ENCODE assay signal across 12 cellular contexts in the genomic region with DNA sequence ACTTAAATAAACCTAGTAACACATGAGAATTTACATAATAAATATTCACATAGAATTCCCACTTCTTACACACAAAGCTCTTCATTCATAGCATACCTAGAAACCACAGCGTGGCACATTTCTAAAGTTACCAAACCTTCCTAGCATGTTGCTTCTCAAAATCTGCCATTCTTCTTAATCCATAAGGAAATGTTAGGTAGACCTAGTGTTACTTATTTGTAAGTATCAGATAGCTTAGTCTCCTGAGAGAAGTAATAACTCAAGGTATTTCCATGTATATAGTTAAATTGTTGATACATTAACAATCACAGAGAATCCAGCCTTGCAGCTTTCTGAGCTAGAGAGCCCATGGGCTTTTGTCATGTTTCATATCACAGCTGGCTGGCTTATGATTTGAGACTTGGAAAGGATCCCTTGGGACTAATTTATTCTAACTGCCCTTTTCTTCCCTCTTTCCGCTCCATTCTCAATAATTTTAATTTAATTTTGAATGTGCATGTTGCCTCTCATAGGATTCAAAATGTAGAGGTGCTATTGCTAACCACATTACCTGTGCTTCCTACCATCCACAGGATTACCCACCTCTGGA. TPM values are rescaled to one million over a fixed set of nuclear protein-coding genes. Genes with fewer than 3 reads are reported as not detected.
A peak's percentile ranks its signal among the peaks of the same experiment; 100 is the strongest.
DNase-seq lines count a peak whose midpoint lies in the region; ATAC-seq and TF ChIP-seq lines count a peak whose summit lies in the region.
"Had no signal": no experiment of that assay in that cellular context is flagged by ENCODE, and none has a peak within 500 bp of the region (broad histone marks: within the 10 kb centered on the region; RNA-seq: fewer than 3 reads in every experiment).

No MANE protein-coding gene starts in this region.

- H3K4me1 Mint-ChIP-seq in naive thymus-derived CD4-positive, alpha-beta T cell = peaks cover 0 to 8% (median 0%) of the 10 kb centered on the region in 7 donors
- H3K4me1 Mint-ChIP-seq: activated naive CD8-positive, alpha-beta T cell treated with anti-CD3 and anti-CD28 coated beads, Interleukin-2, amount 10 ng/mL, durations not matched to agents 7 days and 5 days had no signal

- no peak overlapping the region for H3K27ac Mint-ChIP-seq in naive thymus-derived CD4-positive, alpha-beta T cell
- H3K27ac Mint-ChIP-seq: activated naive CD8-positive, alpha-beta T cell treated with anti-CD3 and anti-CD28 coated beads, Interleukin-2, amount 10 ng/mL, durations not matched to agents 7 days and 5 days had no signal

- POLR2A ChIA-PET in SK-N-SH (lab: Yijun Ruan, JAX) (no interaction called here), Panc1 (lab: Charles Lee) (interaction anchor here (0.6 kb wide), 1 partner anchor 55 kb away, joined by 3 read pairs; no protein-coding TSS in a partner anchor)
- POLR2A ChIA-PET in naive thymus-derived CD4-positive, alpha-beta T cell (lab: Charles Lee) = no interaction called here

- no peaks in the 10 kb centered on the region for H3K36me3 Mint-ChIP-seq in naive thymus-derived CD4-positive, alpha-beta T cell
- H3K36me3 Mint-ChIP-seq: activated naive CD8-positive, alpha-beta T cell treated with anti-CD3 and anti-CD28 coated beads, Interleukin-2, amount 10 ng/mL, durations not matched to agents 7 days and 5 days had no signal

- peaks cover 0 to under 1% (median 0%) of the 10 kb centered on the region in 11 donors for H3K9me3 Mint-ChIP-seq in naive thymus-derived CD4-positive, alpha-beta T cell
- H3K9me3 Mint-ChIP-seq: activated naive CD8-positive, alpha-beta T cell treated with anti-CD3 and anti-CD28 coated beads, Interleukin-2, amount 10 ng/mL, durations not matched to agents 7 days and 5 days had no signal

- H4K20me1 ChIP-seq in SK-N-SH (ENCODE audit: insufficient read depth) = peaks cover 80% of the 10 kb centered on the region

- TF ChIP-seq CTCF in SK-N-SH (IDR thresholded peaks at IDR 0.05) (no peak), Panc1 (IDR thresholded peaks at IDR 0.05) (no peak), tibial nerve (IDR thresholded peaks at IDR 0.05) (no peak)

- H3K36me3 ChIP-seq in SK-N-SH (replicated peaks in 1 of 2; ENCODE audit: control insufficient read depth in 1 of 2, insufficient read depth in 2 of 2, low read length in 1 of 2) = peaks cover 0 to 9% of the 10 kb centered on the region in 2 experiments
- H3K36me3 ChIP-seq in Panc1 (ENCODE audit: control insufficient read depth, insufficient read depth, low read length) = no peaks in the 10 kb centered on the region
- no peaks in the 10 kb centered on the region for H3K36me3 ChIP-seq in tibial nerve
- no peaks in the 10 kb centered on the region for H3K36me3 ChIP-seq in naive thymus-derived CD4-positive, alpha-beta T cell (ENCODE audit: control insufficient read depth in 2 of 3, insufficient read depth in 3 of 3, low read length in 3 of 3)
- H3K36me3 ChIP-seq: sigmoid colon had no signal

- TF ChIP-seq EP300 in SK-N-SH (IDR thresholded peaks at IDR 0.05; ENCODE audit: borderline replicate concordance in 1 of 2, low read depth in 1 of 2, low read length in 1 of 2) = no peak
- no peak for TF ChIP-seq EP300 in tibial nerve (IDR thresholded peaks at IDR 0.05)

- H3K9ac ChIP-seq in SK-N-SH = no peak overlapping the region

- no peak overlapping the region for H3K4me3 Mint-ChIP-seq in naive thymus-derived CD4-positive, alpha-beta T cell
- H3K4me3 Mint-ChIP-seq: activated naive CD8-positive, alpha-beta T cell treated with anti-CD3 and anti-CD28 coated beads, Interleukin-2, amount 10 ng/mL, durations not matched to agents 7 days and 5 days had no signal

- H3K4me1 ChIP-seq in SK-N-SH (ENCODE audit: control insufficient read depth in 1 of 2, insufficient read depth in 2 of 2, low read depth in 1 of 2, low read length in 1 of 2) (peaks cover 42 to 69% of the 10 kb centered on the region in 2 experiments), Panc1 (ENCODE audit: control insufficient read depth, insufficient read depth, low read length) (peaks cover 51% of the 10 kb centered on the region), tibial nerve (peaks cover 0 to 86% (median 30%) of the 10 kb centered on the region in 4 donors)
- no peaks in the 10 kb centered on the region for H3K4me1 ChIP-seq in naive thymus-derived CD4-positive, alpha-beta T cell (ENCODE audit: control insufficient read depth in 2 of 2, insufficient read depth in 2 of 2, low read length in 2 of 2)

- peak overlapping the region; percentile 73 to 91; a peak in 3 of 4 replicates for H3K27ac ChIP-seq in SK-N-SH (ENCODE audit: low read depth in 2 of 2, low read length in 1 of 2)
- H3K27ac ChIP-seq in Panc1 (ENCODE audit: low read length) = peak overlapping the region; percentile 23; the same call in 1 of the 2 replicates
- H3K27ac ChIP-seq in tibial nerve = peak overlapping the region; percentile 8 to 65 (median 44)
- H3K27ac ChIP-seq in naive thymus-derived CD4-positive, alpha-beta T cell (ENCODE audit: low read depth, low read length) = no peak overlapping the region
- H3K27ac ChIP-seq: sigmoid colon had no signal

- H3K4me3 ChIP-seq in SK-N-SH (ENCODE audit: low read depth in 2 of 2, low read length in 1 of 2) = no peak overlapping the region
- no peak overlapping the region for H3K4me3 ChIP-seq in Panc1 (ENCODE audit: low read depth in 2 of 2, low read length in 2 of 2)
- no peak overlapping the region for H3K4me3 ChIP-seq in tibial nerve
- no peak overlapping the region for H3K4me3 ChIP-seq in naive thymus-derived CD4-positive, alpha-beta T cell (ENCODE audit: low read length)
- H3K4me3 ChIP-seq: sigmoid colon had no signal

- DNase-seq in SK-N-SH (no peak), Panc1 (ENCODE audit: low read depth, low spot score) (no peak), iris pigment epithelial cell (ENCODE audit: low read depth) (peak; percentile 59), tibial nerve (ENCODE audit: low spot score in 2 of 2) (no peak), nucleus accumbens (lab: John Stamatoyannopoulos, UW) (no peak)
- no peak for DNase-seq in naive thymus-derived CD4-positive, alpha-beta T cell
- no peak for DNase-seq in activated CD8-positive, alpha-beta memory T cell treated with anti-CD3 and anti-CD28 coated beads for 24 hours
- DNase-seq: activated naive CD8-positive, alpha-beta T cell treated with anti-CD3 and anti-CD28 coated beads, Interleukin-2, amount 10 ng/mL, durations not matched to agents 7 days and 5 days; effector CD8-positive, alpha-beta T cell; NCI-H1417 treated with DMSO at 0.1 percent for 48 hours; sigmoid colon had no signal

- 88% methylated on average over 2 of the region's 2 CpGs for WGBS in SK-N-SH (ENCODE audit: low lambda C conversion rate)
- WGBS in tibial nerve, 2 donors = 35 to 51% methylated on average over 2 of the region's 2 CpGs

- H3F3A ChIP-seq in SK-N-SH (replicated peaks; ENCODE audit: insufficient read depth) = peaks cover 55% of the 10 kb centered on the region

- peak overlapping the region; percentile 56 for H3K4me2 ChIP-seq in SK-N-SH

- TF ChIP-seq POLR2A in tibial nerve (IDR thresholded peaks at IDR 0.05) = no peak

- CTCF ChIA-PET in SK-N-SH (lab: Yijun Ruan, JAX) = interaction anchor here (1.3 to 2.5 kb wide), 3 partner anchors 17 to 225 kb away, joined by 3 to 7 read pairs (median 3); no protein-coding TSS in a partner anchor
- CTCF ChIA-PET in Panc1 (lab: Charles Lee) = no interaction called here
- CTCF ChIA-PET in naive thymus-derived CD4-positive, alpha-beta T cell (lab: Charles Lee) = no interaction called here

- ATAC-seq in SK-N-SH treated with all-trans-retinoic acid at 6 μM for 48 hours (no peak), Panc1 (no peak)
- ATAC-seq in naive thymus-derived CD4-positive, alpha-beta T cell = no peak

- no peaks in the 10 kb centered on the region for H3K9me2 ChIP-seq in SK-N-SH

- no peaks in the 10 kb centered on the region for H3K9me3 ChIP-seq in SK-N-SH
- H3K9me3 ChIP-seq in Panc1 (ENCODE audit: control insufficient read depth, insufficient read depth, low read depth, low read length) = no peaks in the 10 kb centered on the region
- H3K9me3 ChIP-seq in tibial nerve = no peaks in the 10 kb centered on the region
- H3K9me3 ChIP-seq in naive thymus-derived CD4-positive, alpha-beta T cell (ENCODE audit: control insufficient read depth in 2 of 3, low read length in 3 of 3) = no peaks in the 10 kb centered on the region
- H3K9me3 ChIP-seq: sigmoid colon had no signal

- intact Hi-C loops in Panc1 (cut with micrococcal nuclease; ENCODE audit: unreplicated experiment) = no loop called here
- intact Hi-C loops in naive thymus-derived CD4-positive, alpha-beta T cell (cut with micrococcal nuclease) = no loop called here

- BruUV-seq in Panc1 (replicated peaks; lab: Mats Ljungman, UMichigan) = no TSS peak

- no peaks in the 10 kb centered on the region for H3K27me3 ChIP-seq in SK-N-SH (ENCODE audit: insufficient read depth)
- no peaks in the 10 kb centered on the region for H3K27me3 ChIP-seq in Panc1 (ENCODE audit: control insufficient read depth, insufficient read depth, low read length)
- H3K27me3 ChIP-seq in tibial nerve = no peaks in the 10 kb centered on the region
- no peaks in the 10 kb centered on the region for H3K27me3 ChIP-seq in naive thymus-derived CD4-positive, alpha-beta T cell (ENCODE audit: control insufficient read depth in 2 of 2, insufficient read depth in 2 of 2, low read length in 2 of 2)
- H3K27me3 ChIP-seq: sigmoid colon had no signal

- no peak for TF ChIP-seq RAD21 in SK-N-SH (IDR thresholded peaks at IDR 0.05; ENCODE audit: low read length)

- H2AFZ ChIP-seq in SK-N-SH (ENCODE audit: low read depth) = no peak overlapping the region

- H3K79me2 ChIP-seq in SK-N-SH (ENCODE audit: insufficient read depth) = peaks cover 99% of the 10 kb centered on the region

- peaks cover 10 to 30% (median 21%) of the 10 kb centered on the region in 5 donors for H3K27me3 Mint-ChIP-seq in naive thymus-derived CD4-positive, alpha-beta T cell

- in situ Hi-C loops in Panc1 (cut with HindIII; ENCODE audit: low pct_unique_long_range_greater_than_20kb, low sequenced_read_pairs) = no loop called here

TF ChIP-seq in SK-N-SH, 30 proteins besides CTCF, POLR2A, EP300 and RAD21 (continues in another document):
- no peak for TF ChIP-seq TEAD4 (IDR thresholded peaks at IDR 0.05; ENCODE audit: borderline replicate concordance, insufficient read depth)
- TF ChIP-seq GATA2 (CRISPR knock-in tag; IDR thresholded peaks at IDR 0.05) = no peak
- TF ChIP-seq EZH2phosphoT487 (IDR thresholded peaks at IDR 0.05; ENCODE audit: borderline replicate concordance, low read depth) = no peak

TF ChIP-seq in SK-N-SH treated with all-trans-retinoic acid at 6 μM for 48 hours, 23 proteins besides CTCF, POLR2A, EP300 and RAD21 (continues in another document):
- TF ChIP-seq OSR1 (CRISPR knock-in tag; IDR thresholded peaks at IDR 0.05) = no peak

RNA-seq across cellular contexts. Expression of gene SH3RF1, which starts 17.6 kb away (rescaled TPM):
- 22.0 and 22.1 TPM in 2 replicates for polyA plus RNA-seq in SK-N-SH (2012; rRNA removed)
- polyA plus RNA-seq in SK-N-SH (2012; cell fraction: cytosol; rRNA removed) = 14.8 and 18.6 TPM in 2 replicates
- polyA plus RNA-seq in SK-N-SH (2012; cell fraction: nucleus; rRNA removed) = 16.6 and 24.4 TPM in 2 replicates
- total RNA-seq in Panc1 (2021; ENCODE audit: unreplicated experiment) (11.5 TPM), tibial nerve (10 to 100 TPM; 10.6 to 17.9 (median 13.3) TPM)
- polyA plus RNA-seq in Panc1 (2012; ENCODE audit: insufficient read length) = 5.8 TPM
- total RNA-seq in naive thymus-derived CD4-positive, alpha-beta T cell = 1 to 10 TPM in 1 of 5 experiments, under 1 TPM in 3, not detected in 1; 0.08 to 3.8 (median 0.50) TPM
- not detected for polyA plus RNA-seq in naive thymus-derived CD4-positive, alpha-beta T cell
